Comparison of ENCODE assay signal across 1 cellular context in the genomic region with DNA sequence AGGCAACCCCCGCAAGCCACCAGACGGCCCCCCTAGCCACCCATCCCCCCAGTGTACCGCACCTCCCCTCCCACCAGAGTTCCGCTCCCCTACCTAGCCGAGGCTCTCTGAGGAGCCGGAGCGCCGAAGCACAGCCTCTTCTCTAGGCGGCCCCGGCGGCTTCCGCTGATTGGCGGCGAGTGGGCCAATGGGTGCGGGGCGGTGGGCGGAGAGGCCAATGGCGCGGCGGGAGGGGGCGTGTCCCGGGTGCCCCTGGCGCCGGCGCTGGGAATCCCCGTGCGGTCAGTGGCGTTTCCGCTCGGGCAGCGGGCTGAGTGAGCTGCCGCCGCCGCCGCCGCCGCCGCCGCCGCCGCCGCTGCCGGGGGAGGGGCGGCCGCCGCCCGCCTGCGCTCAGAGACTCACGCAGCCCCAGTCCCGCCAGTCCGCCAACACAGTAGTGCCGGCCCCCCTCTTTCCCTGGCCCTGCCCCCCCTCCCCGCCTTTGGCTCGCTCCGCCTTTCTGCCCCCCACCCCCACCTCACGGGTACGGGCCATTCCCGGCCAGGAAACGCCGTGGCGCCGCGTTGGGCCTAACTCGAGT.
TF ChIP-seq lines count a peak whose summit lies in the region.

A gene with protein sequence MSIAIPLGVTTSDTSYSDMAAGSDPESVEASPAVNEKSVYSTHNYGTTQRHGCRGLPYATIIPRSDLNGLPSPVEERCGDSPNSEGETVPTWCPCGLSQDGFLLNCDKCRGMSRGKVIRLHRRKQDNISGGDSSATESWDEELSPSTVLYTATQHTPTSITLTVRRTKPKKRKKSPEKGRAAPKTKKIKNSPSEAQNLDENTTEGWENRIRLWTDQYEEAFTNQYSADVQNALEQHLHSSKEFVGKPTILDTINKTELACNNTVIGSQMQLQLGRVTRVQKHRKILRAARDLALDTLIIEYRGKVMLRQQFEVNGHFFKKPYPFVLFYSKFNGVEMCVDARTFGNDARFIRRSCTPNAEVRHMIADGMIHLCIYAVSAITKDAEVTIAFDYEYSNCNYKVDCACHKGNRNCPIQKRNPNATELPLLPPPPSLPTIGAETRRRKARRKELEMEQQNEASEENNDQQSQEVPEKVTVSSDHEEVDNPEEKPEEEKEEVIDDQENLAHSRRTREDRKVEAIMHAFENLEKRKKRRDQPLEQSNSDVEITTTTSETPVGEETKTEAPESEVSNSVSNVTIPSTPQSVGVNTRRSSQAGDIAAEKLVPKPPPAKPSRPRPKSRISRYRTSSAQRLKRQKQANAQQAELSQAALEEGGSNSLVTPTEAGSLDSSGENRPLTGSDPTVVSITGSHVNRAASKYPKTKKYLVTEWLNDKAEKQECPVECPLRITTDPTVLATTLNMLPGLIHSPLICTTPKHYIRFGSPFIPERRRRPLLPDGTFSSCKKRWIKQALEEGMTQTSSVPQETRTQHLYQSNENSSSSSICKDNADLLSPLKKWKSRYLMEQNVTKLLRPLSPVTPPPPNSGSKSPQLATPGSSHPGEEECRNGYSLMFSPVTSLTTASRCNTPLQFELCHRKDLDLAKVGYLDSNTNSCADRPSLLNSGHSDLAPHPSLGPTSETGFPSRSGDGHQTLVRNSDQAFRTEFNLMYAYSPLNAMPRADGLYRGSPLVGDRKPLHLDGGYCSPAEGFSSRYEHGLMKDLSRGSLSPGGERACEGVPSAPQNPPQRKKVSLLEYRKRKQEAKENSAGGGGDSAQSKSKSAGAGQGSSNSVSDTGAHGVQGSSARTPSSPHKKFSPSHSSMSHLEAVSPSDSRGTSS (N-terminal part only) (plus strand): TSS at position 285 of the 580 bp plus-strand sequence. CDS start 31,324 bp downstream, outside the sequence.

TF ChIP-seq in HEK293, 187 proteins besides CTCF, POLR2A, EP300 and RAD21 (continued from another document):
- no peak for TF ChIP-seq TRIM28 (IDR thresholded peaks at IDR 0.05; ENCODE audit: borderline replicate concordance, low read length)
- no peak for TF ChIP-seq ZNF747 (tag by site-specific recombination; IDR thresholded peaks at IDR 0.05)
- TF ChIP-seq ZNF121 (tag by site-specific recombination; IDR thresholded peaks at IDR 0.05), result no peak
- TF ChIP-seq ZNF621 (tag by site-specific recombination; IDR thresholded peaks at IDR 0.05), result no peak
- no peak for TF ChIP-seq BCL6B (tag by site-specific recombination; IDR thresholded peaks at IDR 0.05)
- no peak for TF ChIP-seq ZNF223 (tag by site-specific recombination; IDR thresholded peaks at IDR 0.05)
- TF ChIP-seq ZNF114 (tag by site-specific recombination; IDR thresholded peaks at IDR 0.05), result no peak
- no peak for TF ChIP-seq ZNF510 (tag by site-specific recombination; IDR thresholded peaks at IDR 0.05; ENCODE audit: insufficient replicate concordance)
- 0 out of 2 replicates have a peak, but pooled peaks have one; percentile 50 for TF ChIP-seq GFI1B (tag by site-specific recombination; IDR thresholded peaks at IDR 0.05)
- no peak for TF ChIP-seq ZNF707 (tag by site-specific recombination; IDR thresholded peaks at IDR 0.05)
- TF ChIP-seq ZBTB1 (tag by site-specific recombination; IDR thresholded peaks at IDR 0.05), result 0 out of 2 replicates have a peak, but pooled peaks have one; percentile 75
- TF ChIP-seq ZNF112 (tag by site-specific recombination; IDR thresholded peaks at IDR 0.05), result no peak
- no peak for TF ChIP-seq ZNF394 (tag by site-specific recombination; IDR thresholded peaks at IDR 0.05; ENCODE audit: borderline replicate concordance)
- no peak for TF ChIP-seq KLF1 (tag by site-specific recombination; IDR thresholded peaks at IDR 0.05)
- no peak for TF ChIP-seq ZNF202 (tag by site-specific recombination; IDR thresholded peaks at IDR 0.05; ENCODE audit: borderline replicate concordance)
- TF ChIP-seq ZNF146 (tag by site-specific recombination; IDR thresholded peaks at IDR 0.05), result 0 out of 2 replicates have a peak, but pooled peaks have one; percentile 25
- TF ChIP-seq ZXDB (tag by site-specific recombination; IDR thresholded peaks at IDR 0.05), result peak; percentile 100
- TF ChIP-seq ZNF488 (tag by site-specific recombination; IDR thresholded peaks at IDR 0.05), result no peak
- TF ChIP-seq KLF10 (tag by site-specific recombination; IDR thresholded peaks at IDR 0.05), result 0 out of 2 replicates have a peak, but pooled peaks have one; percentile 14
- no peak for TF ChIP-seq ZBTB10 (tag by site-specific recombination; IDR thresholded peaks at IDR 0.05)
- peak; percentile 66; the same call in 1 of the 2 replicates for TF ChIP-seq KLF9 (tag by site-specific recombination; IDR thresholded peaks at IDR 0.05; ENCODE audit: low read depth)
- TF ChIP-seq, protein P1, sequence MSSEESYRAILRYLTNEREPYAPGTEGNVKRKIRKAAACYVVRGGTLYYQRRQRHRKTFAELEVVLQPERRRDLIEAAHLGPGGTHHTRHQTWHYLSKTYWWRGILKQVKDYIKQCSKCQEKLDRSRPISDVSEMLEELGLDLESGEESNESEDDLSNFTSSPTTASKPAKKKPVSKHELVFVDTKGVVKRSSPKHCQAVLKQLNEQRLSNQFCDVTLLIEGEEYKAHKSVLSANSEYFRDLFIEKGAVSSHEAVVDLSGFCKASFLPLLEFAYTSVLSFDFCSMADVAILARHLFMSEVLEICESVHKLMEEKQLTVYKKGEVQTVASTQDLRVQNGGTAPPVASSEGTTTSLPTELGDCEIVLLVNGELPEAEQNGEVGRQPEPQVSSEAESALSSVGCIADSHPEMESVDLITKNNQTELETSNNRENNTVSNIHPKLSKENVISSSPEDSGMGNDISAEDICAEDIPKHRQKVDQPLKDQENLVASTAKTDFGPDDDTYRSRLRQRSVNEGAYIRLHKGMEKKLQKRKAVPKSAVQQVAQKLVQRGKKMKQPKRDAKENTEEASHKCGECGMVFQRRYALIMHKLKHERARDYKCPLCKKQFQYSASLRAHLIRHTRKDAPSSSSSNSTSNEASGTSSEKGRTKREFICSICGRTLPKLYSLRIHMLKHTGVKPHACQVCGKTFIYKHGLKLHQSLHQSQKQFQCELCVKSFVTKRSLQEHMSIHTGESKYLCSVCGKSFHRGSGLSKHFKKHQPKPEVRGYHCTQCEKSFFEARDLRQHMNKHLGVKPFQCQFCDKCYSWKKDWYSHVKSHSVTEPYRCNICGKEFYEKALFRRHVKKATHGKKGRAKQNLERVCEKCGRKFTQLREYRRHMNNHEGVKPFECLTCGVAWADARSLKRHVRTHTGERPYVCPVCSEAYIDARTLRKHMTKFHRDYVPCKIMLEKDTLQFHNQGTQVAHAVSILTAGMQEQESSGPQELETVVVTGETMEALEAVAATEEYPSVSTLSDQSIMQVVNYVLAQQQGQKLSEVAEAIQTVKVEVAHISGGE (tag by site-specific recombination; conservative IDR thresholded peaks at IDR 0.05; ENCODE audit: low read depth), result peak; percentile 19; the same call in 1 of the 2 replicates
- TF ChIP-seq ZNF639 (tag by site-specific recombination; IDR thresholded peaks at IDR 0.05), result no peak
